In the genomic region with DNA sequence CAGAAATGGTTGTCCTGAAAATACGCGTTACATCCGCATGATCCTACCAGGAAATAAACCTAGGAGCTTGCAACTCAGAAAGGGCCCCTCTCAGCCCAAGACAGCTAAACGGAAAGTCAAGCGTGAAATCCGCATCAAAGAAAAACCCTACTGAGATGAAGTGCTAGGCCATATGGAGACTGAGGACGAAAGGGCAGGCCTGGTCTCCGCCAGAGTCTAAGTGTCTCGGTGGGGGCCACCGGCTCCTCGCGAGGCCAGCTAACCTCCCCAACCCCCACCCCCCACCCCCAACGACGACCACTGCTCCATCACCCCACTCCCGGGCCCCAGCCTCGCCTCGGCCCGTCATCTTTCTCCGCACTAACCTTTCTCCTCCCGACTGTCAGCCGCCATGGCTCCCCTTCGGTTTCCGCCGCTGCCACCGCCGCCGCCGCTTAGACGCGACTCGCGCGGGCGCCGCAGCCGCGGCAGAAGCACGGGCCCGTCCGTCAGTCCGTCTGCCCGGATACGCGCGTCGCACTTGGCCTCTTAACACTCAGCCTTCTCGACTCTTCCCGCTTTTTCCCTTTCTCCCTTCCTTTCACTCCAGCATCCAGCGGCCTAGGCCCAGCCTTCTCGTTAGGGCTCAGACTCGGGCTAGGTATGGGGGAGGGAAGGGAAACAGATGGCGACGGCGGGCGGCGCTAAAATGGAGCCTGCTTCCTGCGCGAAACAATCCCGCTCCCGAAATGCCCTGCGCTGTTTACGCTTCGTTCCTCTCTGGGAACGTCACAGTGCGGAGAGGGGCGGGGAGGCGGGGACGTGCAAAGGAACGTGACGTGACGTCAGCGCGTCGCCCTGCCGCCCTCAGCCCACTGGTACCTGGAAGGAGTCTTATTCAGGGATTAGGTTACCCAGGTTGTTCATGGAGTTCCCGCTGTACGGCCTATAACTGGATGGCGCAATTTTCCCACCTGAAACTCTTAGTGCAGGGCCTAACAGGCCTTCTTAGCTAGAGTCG, we compare ENCODE assay signal across 8 cellular contexts. TPM values are rescaled to one million over a fixed set of nuclear protein-coding genes. Genes with fewer than 3 reads are reported as not detected.
DNase-seq lines count a peak whose midpoint lies in the region; ATAC-seq, FAIRE-seq and TF ChIP-seq lines count a peak whose summit lies in the region.

A gene (minus strand): TSS at position 730 of the 1,000 bp plus-strand sequence. CDS start 337 bp downstream, at position 393.

- H3K9me2 ChIP-seq in OCI-LY1 (ENCODE audit: low read depth, low read length): no peaks in the 10 kb centered on the region

- DNase-seq in D341Med (ENCODE audit: low spot score): peak; percentile 94
- DNase-seq in activated CD8-positive, alpha-beta memory T cell treated with anti-CD3 and anti-CD28 coated beads, Interleukin-2, amount 50 U/mL, for 4 hours: peak; percentile 94
- peak; percentile 87 to 93 for DNase-seq in stimulated activated CD8-positive, alpha-beta memory T cell treated with anti-CD3 and anti-CD28 coated beads, Interleukin-15, amount 100 ng/mL, for 4 hours (ENCODE audit: low read depth in 2 of 2)

- no peak for TF ChIP-seq CTCF in OCI-LY1 (IDR thresholded peaks at IDR 0.05; ENCODE audit: low read length)

- no peaks in the 10 kb centered on the region for H3F3A ChIP-seq in OCI-LY1 (ENCODE audit: insufficient read depth, low read length)

- H3K4me1 ChIP-seq in HUES64 (ENCODE audit: insufficient read depth, low read length) (peaks cover 17% of the 10 kb centered on the region; the same call in 1 of the 2 replicates), OCI-LY1 (ENCODE audit: insufficient read depth, low read length, severe bottlenecking) (peaks cover 31% of the 10 kb centered on the region), mesodermal cell (ENCODE audit: control insufficient read depth, insufficient read depth, low read length, poor library complexity, severe bottlenecking) (peaks cover 3% of the 10 kb centered on the region)

- H2AFZ ChIP-seq in OCI-LY1 (ENCODE audit: low read length): peak within 1 kb of the TSS; percentile 57; the same call in 1 of the 2 replicates

- peaks cover 8% of the 10 kb centered on the region for H3K36me3 ChIP-seq in HUES64 (ENCODE audit: insufficient read depth, low read length)
- peaks cover 16% of the 10 kb centered on the region; the same call in 1 of the 2 replicates for H3K36me3 ChIP-seq in OCI-LY1 (ENCODE audit: insufficient read depth, low read length)
- H3K36me3 ChIP-seq in mesodermal cell (ENCODE audit: control insufficient read depth, insufficient read depth, low read length): peaks cover 14% of the 10 kb centered on the region

- H3K27me3 ChIP-seq in HUES64 (ENCODE audit: insufficient read depth, low read length): no peaks in the 10 kb centered on the region
- no peaks in the 10 kb centered on the region for H3K27me3 ChIP-seq in OCI-LY1 (ENCODE audit: insufficient read depth, low read length)

- H3K9ac ChIP-seq in HUES64 (ENCODE audit: low read depth, low read length) (peak within 1 kb of the TSS; percentile 97), OCI-LY1 (ENCODE audit: low read length) (peak within 1 kb of the TSS; percentile 80)

- H3K9me3 ChIP-seq in HUES64 (ENCODE audit: insufficient read depth, low read depth, low read length) (no peaks in the 10 kb centered on the region), OCI-LY1 (ENCODE audit: low read length) (no peaks in the 10 kb centered on the region), mesodermal cell (ENCODE audit: control insufficient read depth, low read length) (peaks cover 3% of the 10 kb centered on the region)

- peaks cover 5% of the 10 kb centered on the region; the same call in 1 of the 2 replicates for H4K20me1 ChIP-seq in OCI-LY1 (ENCODE audit: insufficient read depth, low read length)

- peak; percentile 93 for ATAC-seq in GM21447 (IDR thresholded peaks at IDR 0.05; ENCODE audit: unreplicated experiment)

- peaks cover 47% of the 10 kb centered on the region for H3K79me2 ChIP-seq in OCI-LY1 (ENCODE audit: insufficient read depth, low read length)

- peak within 1 kb of the TSS; percentile 86 for H3K4me2 ChIP-seq in OCI-LY1 (ENCODE audit: low read length)

- H3K4me3 ChIP-seq in HUES64 (ENCODE audit: low read length) (peak within 1 kb of the TSS; percentile 88), OCI-LY1 (ENCODE audit: low read depth, low read length, poor library complexity, severe bottlenecking) (peak within 1 kb of the TSS; percentile 95), mesodermal cell (ENCODE audit: extremely low read depth, insufficient read depth, low read length, poor library complexity, severe bottlenecking) (peak within 1 kb of the TSS; percentile 87)

- FAIRE-seq in endometrium (lab: Jason Lieb, UNC): peak; percentile 92

- peak within 1 kb of the TSS; percentile 94 for H3K27ac ChIP-seq in HUES64 (ENCODE audit: low read depth, low read length)
- peak within 1 kb of the TSS; percentile 52 for H3K27ac ChIP-seq in OCI-LY1 (ENCODE audit: low read depth, low read length, poor library complexity, severe bottlenecking)
- H3K27ac ChIP-seq in mesodermal cell (ENCODE audit: low read depth, low read length, severe bottlenecking): peak within 1 kb of the TSS; percentile 98

- under 1% methylated on average over 78 of the region's 79 CpGs for WGBS in HUES64
- 0 to 2% methylated on average over 47 to 51 of the region's 79 CpGs for WGBS in mesodermal cell (ENCODE audit: insufficient coverage in 2 of 2), 2 experiments

RNA-seq across cellular contexts. Expression of the gene that starts here (rescaled TPM):
- polyA plus RNA-seq in HUES64 (2013, experiment 1 of 2): 68.3 TPM
- polyA plus RNA-seq in HUES64 (2013, experiment 2 of 2): 72.9 TPM
- 69.1 TPM for polyA plus RNA-seq in mesodermal cell (2013, experiment 1 of 2)
- polyA plus RNA-seq in mesodermal cell (2013, experiment 2 of 2): 72.7 TPM

Comparison
In these comparisons a context has a peak if more than half of its experiments do, and no peak if none do; other contexts are left out.
1. Peak in every context shown above with its lines: DNase-seq, ATAC-seq, H3K4me3 ChIP-seq and H3K27ac ChIP-seq.